ENCODE assay signal across 20 cellular contexts in the genomic region with DNA sequence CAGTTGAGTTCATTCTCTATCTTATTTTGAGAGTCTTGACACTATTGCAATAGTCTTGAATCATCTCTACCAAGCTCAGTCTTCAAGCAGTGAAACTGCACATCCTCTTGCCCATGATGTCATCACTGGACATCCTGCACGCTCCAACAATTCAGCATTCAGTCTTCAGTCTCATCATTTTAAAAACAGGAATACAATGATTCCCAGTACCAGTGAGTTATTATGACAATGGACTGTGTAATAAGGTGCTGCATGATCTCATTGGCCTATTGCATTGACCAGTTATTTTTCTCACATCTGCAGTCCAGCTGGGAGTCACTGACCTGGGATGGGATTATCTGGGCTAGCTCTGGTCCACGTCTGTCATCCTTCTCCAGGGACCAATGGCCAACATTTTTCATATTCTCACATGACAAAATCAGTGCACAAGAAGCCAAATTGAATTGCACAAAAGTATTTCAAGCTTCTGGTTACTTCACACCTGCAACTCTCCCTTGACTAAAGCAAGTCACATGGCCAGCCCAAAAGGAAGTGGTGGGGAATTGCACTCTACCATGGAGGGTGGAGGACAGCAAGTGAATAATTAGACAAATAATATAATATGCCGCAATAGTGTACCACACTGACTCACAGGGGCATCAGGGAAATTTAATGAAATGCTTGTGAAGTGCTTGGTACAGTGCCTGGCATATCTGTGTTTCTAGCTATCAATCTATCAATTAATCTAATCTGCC. TPM values are rescaled to one million over a fixed set of nuclear protein-coding genes. Genes with fewer than 3 reads are reported as not detected.
"Had no signal": no experiment of that assay in that cellular context is flagged by ENCODE, and none has a peak within 500 bp of the region (broad histone marks: within the 10 kb centered on the region; RNA-seq: fewer than 3 reads in every experiment).

No MANE protein-coding gene starts in this region.

- H3K27ac ChIP-seq: coronary artery, spleen, tibial nerve had no signal

- H3K4me3 ChIP-seq: coronary artery, hepatocyte, spleen, tibial nerve had no signal

- H3K4me1 Mint-ChIP-seq: nephron had no signal

- DNase-seq: activated CD4-positive, alpha-beta T cell treated with anti-CD3 and anti-CD28 coated beads, Interleukin-2, amount 10 ng/mL, durations not matched to agents 7 days and 5 days; activated CD8-positive, alpha-beta memory T cell treated with anti-CD3 and anti-CD28 coated beads, Interleukin-2, amount 50 U/mL, for 4 hours; activated naive CD4-positive, alpha-beta T cell treated with anti-CD3 and anti-CD28 coated beads, Interleukin-2, amount 50 U/mL, for 16 hours; activated T-cell treated with anti-CD3 and anti-CD28 coated beads, Interleukin-2, amount 50 U/mL, for 4 hours; aorta; midbrain; nucleus accumbens; spleen; stimulated activated naive CD4-positive, alpha-beta T cell treated with Interleukin-2 at 50 U/mL for 16 hours; substantia nigra had no signal

- H3K27ac Mint-ChIP-seq: activated CD4-positive, alpha-beta T cell treated with anti-CD3 and anti-CD28 coated beads, Interleukin-2, amount 10 ng/mL, durations not matched to agents 7 days and 5 days; nephron had no signal

- H3K4me3 Mint-ChIP-seq: activated CD4-positive, alpha-beta T cell treated with anti-CD3 and anti-CD28 coated beads, Interleukin-2, amount 10 ng/mL, durations not matched to agents 7 days and 5 days; activated T-cell treated with anti-CD3 and anti-CD28 coated beads, Interleukin-2, amount 50 U/mL, for 4 hours; central memory CD8-positive, alpha-beta T cell; nephron had no signal

- ATAC-seq: activated CD4-positive, CD25-positive, alpha-beta regulatory T cell treated with anti-CD3 and anti-CD28 coated beads, Interleukin-2, amount 50 U/mL, for 24 hours; activated T-cell treated with anti-CD3 and anti-CD28 coated beads, Interleukin-2, amount 50 U/mL, for 4 hours had no signal

- H3K9me3 Mint-ChIP-seq: activated CD4-positive, alpha-beta T cell treated with anti-CD3 and anti-CD28 coated beads, Interleukin-2, amount 10 ng/mL, durations not matched to agents 7 days and 5 days; activated T-cell treated with anti-CD3 and anti-CD28 coated beads, Interleukin-2, amount 50 U/mL, for 4 hours; central memory CD8-positive, alpha-beta T cell; nephron had no signal

- H3K79me2 ChIP-seq: hepatocyte had no signal

- H3K9me3 ChIP-seq: spleen, tibial nerve had no signal

- H2AFZ ChIP-seq: hepatocyte had no signal

- H3K36me3 ChIP-seq: spleen, tibial nerve had no signal

- H3K4me2 ChIP-seq: hepatocyte had no signal

- H3K4me1 ChIP-seq: spleen, tibial nerve had no signal

- H3K27me3 ChIP-seq: hepatocyte, tibial nerve had no signal

RNA-seq across cellular contexts. Expression of gene CST2, which starts 6.4 kb away (rescaled TPM):
- total RNA-seq: activated CD4-positive, alpha-beta T cell treated with anti-CD3 and anti-CD28 coated beads, Interleukin-2, amount 10 ng/mL, durations not matched to agents 7 days and 5 days; activated T-cell treated with anti-CD3 and anti-CD28 coated beads, Interleukin-2, amount 50 U/mL, for 4 hours; epithelial cell of proximal tubule; glomerular endothelial cell; hepatocyte; lung microvascular endothelial cell; spleen; T-helper 1 cell treated with Interleukin-12 subunit alpha and Interleukin-12 subunit beta and Interleukin-4 antibody, amounts not matched to agents 30 ng/mL and 1 ng/mL, for 36 hours had no signal

RNA-seq across cellular contexts. Expression of gene CST5, which starts 46.6 kb away (rescaled TPM):
- total RNA-seq: activated CD4-positive, alpha-beta T cell treated with anti-CD3 and anti-CD28 coated beads, Interleukin-2, amount 10 ng/mL, durations not matched to agents 7 days and 5 days; activated T-cell treated with anti-CD3 and anti-CD28 coated beads, Interleukin-2, amount 50 U/mL, for 4 hours; aorta; epithelial cell of proximal tubule; glomerular endothelial cell; lung microvascular endothelial cell; spleen; T-helper 1 cell treated with Interleukin-12 subunit alpha and Interleukin-12 subunit beta and Interleukin-4 antibody, amounts not matched to agents 30 ng/mL and 1 ng/mL, for 36 hours; tibial nerve had no signal
